Comparison of ENCODE assay signal across 16 cellular contexts in the genomic region with DNA sequence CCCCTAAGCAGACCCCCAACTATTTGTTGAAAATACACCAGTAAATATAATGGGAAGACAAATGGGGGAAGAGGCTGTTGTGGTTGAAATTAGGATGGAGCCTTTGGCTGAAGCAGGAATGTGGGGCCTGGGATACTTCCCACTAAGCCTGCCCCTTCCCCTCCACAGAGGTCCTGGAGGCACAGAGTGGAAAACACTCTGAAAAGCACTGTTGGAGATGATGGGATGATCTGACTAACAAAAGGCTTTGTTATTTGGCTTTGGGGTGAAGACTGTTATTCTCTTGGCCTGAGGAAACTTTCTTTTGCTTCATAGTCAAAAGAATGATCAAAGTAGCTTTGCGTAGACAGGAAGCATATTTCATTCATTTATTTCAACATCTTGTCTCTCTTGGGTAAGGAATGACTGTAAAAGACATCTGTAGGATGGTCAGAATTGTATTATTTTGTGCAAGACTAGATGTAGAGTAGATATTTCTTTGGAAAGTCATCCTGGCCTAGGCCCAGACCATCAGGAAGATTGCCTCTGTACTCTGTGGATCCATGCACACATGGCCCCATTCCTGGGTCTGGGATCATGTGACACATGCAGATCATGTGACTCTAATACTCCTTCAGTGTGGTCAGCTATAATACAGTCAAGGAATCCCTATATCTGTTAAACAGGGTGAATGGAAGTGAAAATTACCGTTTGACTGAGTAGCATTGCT.
A peak's percentile ranks its signal among the peaks of the same experiment; 100 is the strongest.
DNase-seq lines count a peak whose midpoint lies in the region; ATAC-seq and TF ChIP-seq lines count a peak whose summit lies in the region.
"Had no signal": no experiment of that assay in that cellular context is flagged by ENCODE, and none has a peak within 500 bp of the region (broad histone marks: within the 10 kb centered on the region; RNA-seq: fewer than 3 reads in every experiment).

No MANE protein-coding gene starts in this region.

- H3K27me3 Mint-ChIP-seq in activated T-helper 17 cell treated with anti-CD3 and anti-CD28 coated beads, Interleukin-2, amount 50 U/mL, for 72 hours, result no peaks in the 10 kb centered on the region
- peaks cover 0 to 3% (median 0%) of the 10 kb centered on the region in 3 donors for H3K27me3 Mint-ChIP-seq in CD14-positive monocyte (ENCODE audit: low read depth in 3 of 3)

- no peaks in the 10 kb centered on the region for H3K36me3 ChIP-seq in right atrium auricular region
- no peaks in the 10 kb centered on the region for H3K36me3 ChIP-seq in upper lobe of left lung
- H3K36me3 ChIP-seq in testis (ENCODE audit: low read depth, missing control alignments), result no peaks in the 10 kb centered on the region
- H3K36me3 ChIP-seq: MG63 had no signal

- no peaks in the 10 kb centered on the region for H3K36me3 Mint-ChIP-seq in activated T-helper 17 cell treated with anti-CD3 and anti-CD28 coated beads, Interleukin-2, amount 50 U/mL, for 72 hours (ENCODE audit: low read depth)
- no peaks in the 10 kb centered on the region for H3K36me3 Mint-ChIP-seq in CD14-positive monocyte
- H3K36me3 Mint-ChIP-seq: mesothelial cell of epicardium; stimulated activated naive B cell treated with anti-CD40 and anti-IgM and Interleukin-4, amounts not matched to agents 10 μg/mL and 1 μg/mL and 100 μg/mL, for 72 hours had no signal

- TF ChIP-seq CTCF in right atrium auricular region (IDR thresholded peaks at IDR 0.05) (no peak), upper lobe of left lung (IDR thresholded peaks at IDR 0.05) (no peak), testis (IDR thresholded peaks at IDR 0.05) (no peak), CD14-positive monocyte (IDR thresholded peaks at IDR 0.05) (no peak)

- H3K9me3 ChIP-seq in right atrium auricular region, result no peaks in the 10 kb centered on the region
- no peaks in the 10 kb centered on the region for H3K9me3 ChIP-seq in upper lobe of left lung
- H3K9me3 ChIP-seq in testis, result no peaks in the 10 kb centered on the region
- H3K9me3 ChIP-seq: MG63 had no signal

- H3K9me3 Mint-ChIP-seq in activated T-helper 17 cell treated with anti-CD3 and anti-CD28 coated beads, Interleukin-2, amount 50 U/mL, for 72 hours, result no peaks in the 10 kb centered on the region
- peaks cover 0 to 4% (median 0%) of the 10 kb centered on the region in 7 donors for H3K9me3 Mint-ChIP-seq in CD14-positive monocyte
- H3K9me3 Mint-ChIP-seq: mesothelial cell of epicardium; stimulated activated naive B cell treated with anti-CD40 and anti-IgM and Interleukin-4, amounts not matched to agents 10 μg/mL and 1 μg/mL and 100 μg/mL, for 72 hours had no signal

- DNase-seq in left cardiac atrium, result peak; percentile 59
- no peak for DNase-seq in right atrium auricular region (ENCODE audit: low spot score)
- DNase-seq in iPS-NIHi11 (ENCODE audit: low spot score), result peak; percentile 37
- no peak for DNase-seq in upper lobe of left lung
- no peak for DNase-seq in testis
- DNase-seq in CD14-positive monocyte (ENCODE audit: low spot score), result no peak
- DNase-seq: activated CD4-positive, CD25-positive, alpha-beta regulatory T cell; central memory CD4-positive, alpha-beta T cell; DND-41; MG63; NCI-H2171; stimulated activated CD4-positive, alpha-beta T cell treated with anti-CD3 and anti-CD28 coated beads, Interleukin-4, amount 100 ng/mL, for 4 hours; stimulated activated naive B cell treated with anti-CD40 and anti-IgM and Interleukin-4, amounts not matched to agents 10 μg/mL and 1 μg/mL and 100 μg/mL, for 72 hours had no signal

- ATAC-seq in left cardiac atrium (peak; percentile 38 to 63), upper lobe of left lung (ENCODE audit: low FRiP score in 2 of 2) (peak; percentile 76 to 91), HG03378 (IDR thresholded peaks at IDR 0.05; ENCODE audit: unreplicated experiment) (no peak)
- no peak for ATAC-seq in activated T-helper 17 cell treated with anti-CD3 and anti-CD28 coated beads, Interleukin-2, amount 50 U/mL, for 72 hours (replicated peaks)
- ATAC-seq: stimulated activated naive B cell treated with anti-CD40 and anti-IgM and Interleukin-4, amounts not matched to agents 10 μg/mL and 1 μg/mL and 100 μg/mL, for 72 hours had no signal

- no peak for TF ChIP-seq EP300 in upper lobe of left lung (IDR thresholded peaks at IDR 0.05)

- H3K4me3 Mint-ChIP-seq in activated T-helper 17 cell treated with anti-CD3 and anti-CD28 coated beads, Interleukin-2, amount 50 U/mL, for 72 hours, result peak overlapping the region; percentile 68
- no peak overlapping the region for H3K4me3 Mint-ChIP-seq in CD14-positive monocyte
- H3K4me3 Mint-ChIP-seq: mesothelial cell of epicardium; stimulated activated naive B cell treated with anti-CD40 and anti-IgM and Interleukin-4, amounts not matched to agents 10 μg/mL and 1 μg/mL and 100 μg/mL, for 72 hours had no signal

- 74 to 79% methylated on average over 2 of the region's 2 CpGs for WGBS in upper lobe of left lung, 2 donors
- 84 to 100% methylated on average over 2 of the region's 2 CpGs for WGBS in testis, 2 donors

- intact Hi-C loops in left cardiac atrium (cut with DNase I), result no loop called here
- intact Hi-C loops in testis (cut with DNase I; ENCODE audit: low total_unique reads), result no loop called here
- intact Hi-C loops in CD14-positive monocyte (cut with micrococcal nuclease), result no loop called here

- peaks cover 37% of the 10 kb centered on the region for H3K4me1 Mint-ChIP-seq in activated T-helper 17 cell treated with anti-CD3 and anti-CD28 coated beads, Interleukin-2, amount 50 U/mL, for 72 hours
- H3K4me1 Mint-ChIP-seq in CD14-positive monocyte, result peaks cover 22% of the 10 kb centered on the region

- no peak overlapping the region for H3K4me3 ChIP-seq in right atrium auricular region
- H3K4me3 ChIP-seq in upper lobe of left lung, result no peak overlapping the region
- H3K4me3 ChIP-seq in testis, result no peak overlapping the region
- H3K4me3 ChIP-seq: MG63 had no signal

- no peaks in the 10 kb centered on the region for H3K27me3 ChIP-seq in right atrium auricular region
- H3K27me3 ChIP-seq in upper lobe of left lung, result no peaks in the 10 kb centered on the region
- H3K27me3 ChIP-seq in testis, result no peaks in the 10 kb centered on the region
- H3K27me3 ChIP-seq: MG63 had no signal

- H3K27ac Mint-ChIP-seq in activated T-helper 17 cell treated with anti-CD3 and anti-CD28 coated beads, Interleukin-2, amount 50 U/mL, for 72 hours, result peak overlapping the region; percentile 80
- no peak overlapping the region for H3K27ac Mint-ChIP-seq in CD14-positive monocyte
- H3K27ac Mint-ChIP-seq: mesothelial cell of epicardium; stimulated activated naive B cell treated with anti-CD40 and anti-IgM and Interleukin-4, amounts not matched to agents 10 μg/mL and 1 μg/mL and 100 μg/mL, for 72 hours had no signal

- H3K4me1 ChIP-seq in right atrium auricular region (peaks cover 0 to 1% of the 10 kb centered on the region in 2 donors), upper lobe of left lung (peaks cover 0 to 4% (median 1%) of the 10 kb centered on the region in 4 donors), testis (no peaks in the 10 kb centered on the region)

- H3K27ac ChIP-seq in right atrium auricular region, result no peak overlapping the region
- no peak overlapping the region for H3K27ac ChIP-seq in upper lobe of left lung
- no peak overlapping the region for H3K27ac ChIP-seq in testis

- no peak for TF ChIP-seq POLR2A in upper lobe of left lung (IDR thresholded peaks at IDR 0.05)
- no peak for TF ChIP-seq POLR2A in testis (IDR thresholded peaks at IDR 0.05)

Comparison
In these comparisons a context has a peak if more than half of its experiments do, and no peak if none do; other contexts are left out.
1. DNase-seq: peak in left cardiac atrium (single experiment) and iPS-NIHi11 (single experiment); none in right atrium auricular region (single experiment), upper lobe of left lung (0 of 2), testis (single experiment) and CD14-positive monocyte (single experiment).
2. ATAC-seq: peak in left cardiac atrium (2 of 2) and upper lobe of left lung (2 of 2); none in activated T-helper 17 cell treated with anti-CD3 and anti-CD28 coated beads, Interleukin-2, amount 50 U/mL, for 72 hours (single experiment) and HG03378 (single experiment).